ENCODE assay signal across 7 cellular contexts in the genomic region with DNA sequence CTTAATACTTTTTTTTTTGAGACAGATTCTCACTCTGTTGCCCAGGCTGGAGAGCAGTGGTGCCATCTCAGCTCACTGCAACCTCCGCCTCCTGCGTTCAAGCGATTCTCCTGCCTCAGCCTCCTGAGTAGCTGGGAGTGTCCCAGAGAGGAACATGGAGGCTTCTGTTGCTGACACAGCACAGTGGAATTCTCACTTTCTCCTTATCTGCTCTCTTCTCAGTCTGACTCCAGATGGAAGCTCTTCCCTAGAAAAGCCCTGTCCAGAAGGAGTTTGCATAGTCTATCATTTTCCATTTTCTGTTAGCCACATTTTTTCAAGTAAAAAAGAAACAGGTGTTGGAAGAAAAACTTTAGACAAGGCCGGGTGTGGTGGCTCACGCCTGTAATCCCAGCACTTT.
DNase-seq lines count a peak whose midpoint lies in the region; ATAC-seq, FAIRE-seq and TF ChIP-seq lines count a peak whose summit lies in the region.
"Not testable (repeated sequence)": the region's sequence is repeated elsewhere in the genome, so short reads cannot be mapped to it uniquely, and the experiment has no call there.

No MANE protein-coding gene starts in this region.

- intact Hi-C loops in IMR-90 (cut with micrococcal nuclease); dendritic cell treated with granulocyte-macrophage colony-stimulating factor and Interleukin-4, amounts not matched to agents 40 ng/mL and 50 ng/mL, for 4 days (cut with micrococcal nuclease): not testable (repeated sequence)

- FAIRE-seq in astrocyte (lab: Jason Lieb, UNC), result not testable (repeated sequence)

- H3K79me1 ChIP-seq in IMR-90 (ENCODE audit: low read depth in 1 of 2, low read length in 2 of 2); mesenchymal stem cell (replicated peaks; ENCODE audit: low read length, poor library complexity, severe bottlenecking); trophoblast cell (ENCODE audit: low read length): not testable (repeated sequence)

- DNase-seq in AG10803 (ENCODE audit: low read depth) (peak; percentile 2), EH (ENCODE audit: low read depth) (peak; percentile 21), IMR-90 (peak; percentile 28), astrocyte (ENCODE audit: low read depth) (peak; percentile 16), mesenchymal stem cell (peak; percentile 30), trophoblast cell (peak; percentile 32 to 66)

- not testable (repeated sequence) for TF ChIP-seq RAD21 in IMR-90 (IDR thresholded peaks at IDR 0.05; ENCODE audit: low read length)

- not testable (repeated sequence) for H3K9me3 ChIP-seq in IMR-90 (ENCODE audit: control insufficient read depth, insufficient read depth, low read length); astrocyte (ENCODE audit: insufficient read depth, low read depth, low read length); mesenchymal stem cell (ENCODE audit: control insufficient read depth, low read length); trophoblast cell (ENCODE audit: insufficient read depth, low read depth, low read length)

- not testable (repeated sequence) for H3K4ac ChIP-seq in IMR-90 (ENCODE audit: low read depth, low read length); mesenchymal stem cell (ENCODE audit: low read depth in 1 of 2, low read length in 2 of 2); trophoblast cell (ENCODE audit: low read depth, low read length)

- H3K56ac ChIP-seq in IMR-90 (ENCODE audit: extremely low read depth, insufficient read depth, low read length), result not testable (repeated sequence)

- not testable (repeated sequence) for H3K4me2 ChIP-seq in IMR-90 (ENCODE audit: low read depth, low read length); astrocyte (ENCODE audit: low read length); mesenchymal stem cell (ENCODE audit: low read length, poor library complexity, severe bottlenecking); trophoblast cell (ENCODE audit: low read length)

- H2BK20ac ChIP-seq in IMR-90 (ENCODE audit: low read depth, low read length), result not testable (repeated sequence)

- H4K8ac ChIP-seq in IMR-90 (ENCODE audit: low read depth in 2 of 2, low read length in 2 of 2); mesenchymal stem cell (ENCODE audit: low read length); trophoblast cell (ENCODE audit: low read depth, low read length): not testable (repeated sequence)

- H2AK5ac ChIP-seq in IMR-90 (ENCODE audit: low read depth, low read length); mesenchymal stem cell (ENCODE audit: low read length, severe bottlenecking); trophoblast cell (ENCODE audit: low read length): not testable (repeated sequence)

- not testable (repeated sequence) for H3K9ac ChIP-seq in IMR-90 (ENCODE audit: low read depth, low read length); astrocyte (ENCODE audit: low read length); mesenchymal stem cell (ENCODE audit: low read length); trophoblast cell (ENCODE audit: low read length)

- H3K27me3 Mint-ChIP-seq in astrocyte (ENCODE audit: low read depth, unreplicated experiment); dendritic cell treated with granulocyte-macrophage colony-stimulating factor and Interleukin-4, amounts not matched to agents 40 ng/mL and 50 ng/mL, for 4 days: not testable (repeated sequence)

- POLR2A ChIA-PET in IMR-90 (lab: Charles Lee; ENCODE audit: unreplicated experiment), result not testable (repeated sequence)

- dilution Hi-C loops in IMR-90 (cut with HindIII; ENCODE audit: low sequenced_read_pairs, unreplicated experiment), result not testable (repeated sequence)

- H3K9me3 Mint-ChIP-seq in astrocyte (ENCODE audit: unreplicated experiment); dendritic cell treated with granulocyte-macrophage colony-stimulating factor and Interleukin-4, amounts not matched to agents 40 ng/mL and 50 ng/mL, for 4 days: not testable (repeated sequence)

- H2BK15ac ChIP-seq in IMR-90 (ENCODE audit: low read depth, low read length); mesenchymal stem cell (ENCODE audit: low read depth, poor library complexity, severe bottlenecking): not testable (repeated sequence)

- not testable (repeated sequence) for H3K14ac ChIP-seq in IMR-90 (replicated peaks; ENCODE audit: low read depth, low read length); mesenchymal stem cell (ENCODE audit: low read length in 2 of 2); trophoblast cell (ENCODE audit: low read length)

- no CpG with 5 or more reads among the region's 5 CpGs for WGBS in IMR-90 (ENCODE audit: extremely low coverage in 2 of 2, insufficient read length in 1 of 2), 2 experiments
- 95% methylated on average over 5 of the region's 5 CpGs for WGBS in mesenchymal stem cell
- WGBS in trophoblast cell (ENCODE audit: extremely low coverage, insufficient coverage, insufficient read length), result no CpG with 5 or more reads among the region's 5 CpGs

- H3K36me3 ChIP-seq in IMR-90 (ENCODE audit: control insufficient read depth, insufficient read depth, low read length); astrocyte (ENCODE audit: insufficient read depth, low read length); mesenchymal stem cell (ENCODE audit: control insufficient read depth in 1 of 2, insufficient read depth in 2 of 2, low read depth in 1 of 2, low read length in 2 of 2); trophoblast cell (ENCODE audit: control insufficient read depth in 1 of 2, insufficient read depth in 2 of 2, low read length in 2 of 2): not testable (repeated sequence)

- not testable (repeated sequence) for H3K4me1 ChIP-seq in IMR-90 (ENCODE audit: control insufficient read depth, insufficient read depth, low read length); astrocyte (ENCODE audit: insufficient read depth, low read length); mesenchymal stem cell (ENCODE audit: control insufficient read depth, insufficient read depth, low read depth, low read length); trophoblast cell (ENCODE audit: control insufficient read depth in 1 of 2, insufficient read depth in 2 of 2, low read length in 2 of 2)

- not testable (repeated sequence) for H4K12ac ChIP-seq in trophoblast cell (ENCODE audit: low read depth, low read length)

- CTCF ChIA-PET in IMR-90 (lab: Yijun Ruan, JAX), result interaction anchor here (1.8 kb wide), 1 partner anchor 14 kb away, joined by 8 read pairs; no protein-coding TSS in a partner anchor

- H3K36me3 Mint-ChIP-seq in astrocyte (ENCODE audit: low read depth, unreplicated experiment), result peaks cover 21% of the 10 kb centered on the region
- H3K36me3 Mint-ChIP-seq in dendritic cell treated with granulocyte-macrophage colony-stimulating factor and Interleukin-4, amounts not matched to agents 40 ng/mL and 50 ng/mL, for 4 days (ENCODE audit: low read depth), result not testable (repeated sequence)

- not testable (repeated sequence) for BruUV-seq in IMR-90 (replicated peaks; lab: Mats Ljungman, UMichigan)

- H3K27ac ChIP-seq in IMR-90 (ENCODE audit: insufficient read depth, low read length); astrocyte (ENCODE audit: low read depth, low read length); mesenchymal stem cell (ENCODE audit: low read length, poor library complexity, severe bottlenecking); trophoblast cell (ENCODE audit: low read depth, low read length): not testable (repeated sequence)

- peak; percentile 42; the same call in 1 of the 2 replicates for ATAC-seq in IMR-90 (ENCODE audit: low read depth)

- H3K4me1 Mint-ChIP-seq in astrocyte (ENCODE audit: low read depth, unreplicated experiment), result not testable (repeated sequence)
- H3K4me1 Mint-ChIP-seq in dendritic cell treated with granulocyte-macrophage colony-stimulating factor and Interleukin-4, amounts not matched to agents 40 ng/mL and 50 ng/mL, for 4 days (ENCODE audit: low read depth), result peaks cover 56% of the 10 kb centered on the region

- H2AFZ ChIP-seq in IMR-90 (replicated peaks; ENCODE audit: low read length, poor library complexity); astrocyte (ENCODE audit: low read depth, low read length); mesenchymal stem cell (ENCODE audit: low read depth, low read length); trophoblast cell (ENCODE audit: insufficient read depth, low read length, poor library complexity): not testable (repeated sequence)

- TF ChIP-seq POLR2A in IMR-90 (IDR thresholded peaks at IDR 0.05; ENCODE audit: low read depth, low read length), result not testable (repeated sequence)

- H3K9me1 ChIP-seq in IMR-90 (ENCODE audit: insufficient read depth, low read length), result not testable (repeated sequence)

- H4K5ac ChIP-seq in IMR-90 (ENCODE audit: low read depth, low read length), result not testable (repeated sequence)

- H3K23ac ChIP-seq in IMR-90 (ENCODE audit: low read depth, low read length); mesenchymal stem cell (ENCODE audit: low read length in 2 of 2); trophoblast cell (ENCODE audit: low read length): not testable (repeated sequence)

- not testable (repeated sequence) for H2AK9ac ChIP-seq in IMR-90 (replicated peaks; ENCODE audit: low read depth, low read length, poor library complexity)

- not testable (repeated sequence) for H3K18ac ChIP-seq in IMR-90 (ENCODE audit: low read depth, low read length); mesenchymal stem cell (ENCODE audit: low read depth in 1 of 2, low read length in 2 of 2); trophoblast cell (ENCODE audit: low read length)

- TF ChIP-seq CTCF in AG10803 (conservative IDR thresholded peaks at IDR 0.05; ENCODE audit: low read length); IMR-90 (conservative IDR thresholded peaks at IDR 0.05; ENCODE audit: low read depth, low read length); astrocyte (IDR thresholded peaks at IDR 0.05; ENCODE audit: insufficient read depth, low read depth, low read length): not testable (repeated sequence)

- not testable (repeated sequence) for H2BK5ac ChIP-seq in IMR-90 (ENCODE audit: low read depth, low read length, poor library complexity, severe bottlenecking); mesenchymal stem cell (ENCODE audit: low read depth, low read length, poor library complexity, severe bottlenecking); trophoblast cell (ENCODE audit: low read depth, low read length, poor library complexity)

- not testable (repeated sequence) for H3K27me3 ChIP-seq in IMR-90 (ENCODE audit: control insufficient read depth, insufficient read depth, low read length); astrocyte (ENCODE audit: insufficient read depth, low read length); mesenchymal stem cell (ENCODE audit: control insufficient read depth in 1 of 2, insufficient read depth in 1 of 2, low read length in 2 of 2); trophoblast cell (ENCODE audit: insufficient read depth, low read length)

- not testable (repeated sequence) for H4K91ac ChIP-seq in IMR-90 (ENCODE audit: insufficient read depth, low read depth, low read length); mesenchymal stem cell (ENCODE audit: low read length); trophoblast cell (ENCODE audit: low read depth, low read length)

- H2BK12ac ChIP-seq in mesenchymal stem cell (ENCODE audit: low read length in 2 of 2); trophoblast cell (ENCODE audit: low read length): not testable (repeated sequence)

- H2BK120ac ChIP-seq in IMR-90 (ENCODE audit: low read depth, low read length); mesenchymal stem cell (ENCODE audit: low read depth, low read length); trophoblast cell (ENCODE audit: insufficient read depth, low read length, poor library complexity): not testable (repeated sequence)

- H3K27ac Mint-ChIP-seq in astrocyte (ENCODE audit: unreplicated experiment), result not testable (repeated sequence)
- H3K27ac Mint-ChIP-seq in dendritic cell treated with granulocyte-macrophage colony-stimulating factor and Interleukin-4, amounts not matched to agents 40 ng/mL and 50 ng/mL, for 4 days, result peak overlapping the region; percentile 88

- H3K4me3 ChIP-seq in AG10803 (ENCODE audit: low read length); IMR-90 (ENCODE audit: insufficient read depth, low read depth, low read length); astrocyte (ENCODE audit: insufficient read depth, low read depth, low read length); mesenchymal stem cell (ENCODE audit: insufficient read depth in 1 of 2, low read depth in 1 of 2, low read length in 2 of 2); trophoblast cell (ENCODE audit: low read depth, low read length): not testable (repeated sequence)

- H4K20me1 ChIP-seq in IMR-90 (ENCODE audit: insufficient read depth, low read length); astrocyte (ENCODE audit: insufficient read depth, low read length): not testable (repeated sequence)

- in situ Hi-C loops in IMR-90 (cut with MboI; ENCODE audit: low sequenced_read_pairs), result not testable (repeated sequence)

- not testable (repeated sequence) for H3K79me2 ChIP-seq in astrocyte (ENCODE audit: insufficient read depth, low read length); trophoblast cell (ENCODE audit: control insufficient read depth, insufficient read depth, low read length, poor library complexity)

- not testable (repeated sequence) for H3K4me3 Mint-ChIP-seq in astrocyte (ENCODE audit: unreplicated experiment)
- peak overlapping the region; percentile 18 for H3K4me3 Mint-ChIP-seq in dendritic cell treated with granulocyte-macrophage colony-stimulating factor and Interleukin-4, amounts not matched to agents 40 ng/mL and 50 ng/mL, for 4 days
